Comparison of ENCODE assay signal across 8 cellular contexts in genomic region chr6:5214570-5215052, GRCh38. TPM values are rescaled to one million over a fixed set of nuclear protein-coding genes. Genes with fewer than 3 reads are reported as not detected.
A peak's percentile ranks its signal among the peaks of the same experiment; 100 is the strongest.
DNase-seq lines count a peak whose midpoint lies in the region; ATAC-seq, FAIRE-seq and TF ChIP-seq lines count a peak whose summit lies in the region.

No MANE protein-coding gene starts in this region.

- DNase-seq in D721Med (ENCODE audit: insufficient read length, low spot score) (no peak), right cardiac atrium (peak; percentile 35 to 81 (median 74)), posterior vena cava (ENCODE audit: low spot score) (no peak), GM19239 (ENCODE audit: insufficient read length, low spot score) (no peak)
- DNase-seq in activated naive CD8-positive, alpha-beta T cell treated with anti-CD3 and anti-CD28 coated beads, Interleukin-2, amount 50 U/mL, for 24 hours, result peak; percentile 34
- peak; percentile 19 for DNase-seq in stimulated activated CD4-positive, alpha-beta T cell treated with anti-CD3 and anti-CD28 coated beads, Interleukin-4, amount 100 ng/mL, for 1 hour

- peaks cover 23% of the 10 kb centered on the region for H3K36me3 Mint-ChIP-seq in activated naive CD8-positive, alpha-beta T cell treated with anti-CD3 and anti-CD28 coated beads, Interleukin-2, amount 50 U/mL, for 24 hours (ENCODE audit: low read depth)

- no peaks in the 10 kb centered on the region for H3K4me1 ChIP-seq in right cardiac atrium (ENCODE audit: control insufficient read depth, insufficient read depth, low read length)

- no peaks in the 10 kb centered on the region for H3K27me3 ChIP-seq in right cardiac atrium (ENCODE audit: control insufficient read depth, insufficient read depth)

- ATAC-seq in activated naive CD8-positive, alpha-beta T cell treated with anti-CD3 and anti-CD28 coated beads, Interleukin-2, amount 50 U/mL, for 24 hours, result no peak
- ATAC-seq in right cardiac atrium (peak; percentile 83 to 91), HG03439 (IDR thresholded peaks at IDR 0.05; ENCODE audit: unreplicated experiment) (no peak)

- H3K27ac Mint-ChIP-seq in activated naive CD8-positive, alpha-beta T cell treated with anti-CD3 and anti-CD28 coated beads, Interleukin-2, amount 50 U/mL, for 24 hours, result no peak overlapping the region

- peak overlapping the region; percentile 10 for H3K27ac ChIP-seq in right cardiac atrium (ENCODE audit: low read length)

- H3K4me3 ChIP-seq in right cardiac atrium (ENCODE audit: low read length), result no peak overlapping the region

- intact Hi-C loops in right cardiac atrium (cut with DNase I) (no loop called here), posterior vena cava (cut with DNase I) (no loop called here)

- H3K27me3 Mint-ChIP-seq in activated naive CD8-positive, alpha-beta T cell treated with anti-CD3 and anti-CD28 coated beads, Interleukin-2, amount 50 U/mL, for 24 hours, result no peaks in the 10 kb centered on the region

- TF ChIP-seq CTCF in D721Med (IDR thresholded peaks at IDR 0.05; ENCODE audit: insufficient read depth, missing control alignments), result peak; percentile 71

- H3K4me3 Mint-ChIP-seq in activated naive CD8-positive, alpha-beta T cell treated with anti-CD3 and anti-CD28 coated beads, Interleukin-2, amount 50 U/mL, for 24 hours, result no peak overlapping the region

- peak; percentile 83 for TF ChIP-seq RAD21 in Ishikawa (IDR thresholded peaks at IDR 0.05; ENCODE audit: low read depth)

- FAIRE-seq in D721Med (lab: Jason Lieb, UNC), result no peak
- no peak for FAIRE-seq in GM19239 (lab: Jason Lieb, UNC)

- TF ChIP-seq EP300 in Ishikawa (IDR thresholded peaks at IDR 0.05; ENCODE audit: borderline replicate concordance), result no peak

- no peaks in the 10 kb centered on the region for H3K9me3 Mint-ChIP-seq in activated naive CD8-positive, alpha-beta T cell treated with anti-CD3 and anti-CD28 coated beads, Interleukin-2, amount 50 U/mL, for 24 hours

- no peaks in the 10 kb centered on the region for H3K4me1 Mint-ChIP-seq in activated naive CD8-positive, alpha-beta T cell treated with anti-CD3 and anti-CD28 coated beads, Interleukin-2, amount 50 U/mL, for 24 hours

- no peaks in the 10 kb centered on the region for H3K9me3 ChIP-seq in right cardiac atrium (ENCODE audit: control insufficient read depth, low read length)

- 51% methylated on average over 10 of the region's 10 CpGs for WGBS in right cardiac atrium

TF ChIP-seq in Ishikawa, 13 proteins besides CTCF, POLR2A, EP300 and RAD21:
- TF ChIP-seq YY1 (IDR thresholded peaks at IDR 0.05; ENCODE audit: low read depth) (no peak), REST (IDR thresholded peaks at IDR 0.05; ENCODE audit: low read depth) (no peak)
- TF ChIP-seq, protein P1, sequence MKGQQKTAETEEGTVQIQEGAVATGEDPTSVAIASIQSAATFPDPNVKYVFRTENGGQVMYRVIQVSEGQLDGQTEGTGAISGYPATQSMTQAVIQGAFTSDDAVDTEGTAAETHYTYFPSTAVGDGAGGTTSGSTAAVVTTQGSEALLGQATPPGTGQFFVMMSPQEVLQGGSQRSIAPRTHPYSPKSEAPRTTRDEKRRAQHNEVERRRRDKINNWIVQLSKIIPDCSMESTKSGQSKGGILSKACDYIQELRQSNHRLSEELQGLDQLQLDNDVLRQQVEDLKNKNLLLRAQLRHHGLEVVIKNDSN (IDR thresholded peaks at IDR 0.05), result no peak

RNA-seq across cellular contexts. Expression of gene LYRM4, which starts 46.1 kb away (rescaled TPM):
- total RNA-seq in right cardiac atrium, result 10 to 100 TPM; 20.2 to 30.5 (median 27.8) TPM
- polyA plus RNA-seq in right cardiac atrium, result 22.2 TPM
- total RNA-seq in posterior vena cava, result 10 to 100 TPM; 16.3 to 23.9 TPM

RNA-seq across cellular contexts. Expression of gene FARS2, which starts 46.7 kb away (rescaled TPM):
- 10 to 100 TPM; 15.4 to 19.6 (median 16.9) TPM for total RNA-seq in right cardiac atrium
- 13.9 TPM for polyA plus RNA-seq in right cardiac atrium
- total RNA-seq in posterior vena cava, result 10 to 100 TPM; 13.3 to 13.6 TPM

Comparison
In these comparisons a context has a peak if more than half of its experiments do, and no peak if none do; other contexts are left out.
1. DNase-seq: peak in activated naive CD8-positive, alpha-beta T cell treated with anti-CD3 and anti-CD28 coated beads, Interleukin-2, amount 50 U/mL, for 24 hours (single experiment), right cardiac atrium (3 of 3) and stimulated activated CD4-positive, alpha-beta T cell treated with anti-CD3 and anti-CD28 coated beads, Interleukin-4, amount 100 ng/mL, for 1 hour (single experiment); none in D721Med (single experiment), posterior vena cava (single experiment) and GM19239 (single experiment).
2. ATAC-seq: peak in right cardiac atrium (2 of 2); none in activated naive CD8-positive, alpha-beta T cell treated with anti-CD3 and anti-CD28 coated beads, Interleukin-2, amount 50 U/mL, for 24 hours (single experiment) and HG03439 (single experiment).